In genomic region chr17:14784997-14785696, GRCh38 we compare ENCODE assay signal across 10 cellular contexts.
DNase-seq lines count a peak whose midpoint lies in the region; ATAC-seq lines count a peak whose summit lies in the region.
"Had no signal": no experiment of that assay in that cellular context is flagged by ENCODE, and none has a peak within 500 bp of the region (broad histone marks: within the 10 kb centered on the region; RNA-seq: fewer than 3 reads in every experiment).

No MANE protein-coding gene starts in this region.

- no peaks in the 10 kb centered on the region for H3K4me1 Mint-ChIP-seq in activated naive CD4-positive, alpha-beta T cell treated with anti-CD3 and anti-CD28 coated beads for 36 hours (ENCODE audit: low read depth)

- no peaks in the 10 kb centered on the region for H3K9me3 Mint-ChIP-seq in activated naive CD4-positive, alpha-beta T cell treated with anti-CD3 and anti-CD28 coated beads for 36 hours

- ATAC-seq in HG03280 (IDR thresholded peaks at IDR 0.05; ENCODE audit: unreplicated experiment): peak; percentile 48

- CTCF ChIA-PET in activated naive CD4-positive, alpha-beta T cell treated with anti-CD3 and anti-CD28 coated beads for 36 hours (lab: Charles Lee): interaction anchor here (0.6 to 1.2 kb wide), 4 partner anchors 12 to 573 kb away, joined by 3 to 6 read pairs (median 3); no protein-coding TSS in a partner anchor

- H3K4me3 Mint-ChIP-seq in activated naive CD4-positive, alpha-beta T cell treated with anti-CD3 and anti-CD28 coated beads for 36 hours: no peak overlapping the region

- intact Hi-C loops in activated naive CD4-positive, alpha-beta T cell treated with anti-CD3 and anti-CD28 coated beads for 36 hours (cut with micrococcal nuclease): loop anchor here (1.0 to 10.0 kb wide), 2 partner anchors 480 to 1188 kb away; partner anchors contain the start of gene HS3ST3B1

- DNase-seq in DMS53 (lab: John Stamatoyannopoulos, UW) (peak; percentile 2), DMS53 treated with DMSO at 0.1 percent for 48 hours (lab: John Stamatoyannopoulos, UW; ENCODE audit: unreplicated experiment) (no peak), DMS 273 (lab: John Stamatoyannopoulos, UW; ENCODE audit: unreplicated experiment) (no peak), HT-29 (ENCODE audit: low spot score) (no peak), D341Med (ENCODE audit: low spot score) (no peak)
- peak; percentile 47 for DNase-seq in activated naive CD4-positive, alpha-beta T cell treated with anti-CD3 and anti-CD28 coated beads for 36 hours
- DNase-seq in stimulated activated CD4-positive, alpha-beta T cell treated with anti-CD3 and anti-CD28 coated beads, Interleukin-4, amount 100 ng/mL, for 1 hour: peak; percentile 26
- DNase-seq: adrenal gland, nucleus accumbens had no signal

- H3K36me3 Mint-ChIP-seq in activated naive CD4-positive, alpha-beta T cell treated with anti-CD3 and anti-CD28 coated beads for 36 hours (ENCODE audit: low read depth): no peaks in the 10 kb centered on the region

- no peak overlapping the region for H3K27ac Mint-ChIP-seq in activated naive CD4-positive, alpha-beta T cell treated with anti-CD3 and anti-CD28 coated beads for 36 hours

- peaks cover 7% of the 10 kb centered on the region for H3K27me3 Mint-ChIP-seq in activated naive CD4-positive, alpha-beta T cell treated with anti-CD3 and anti-CD28 coated beads for 36 hours (ENCODE audit: low read depth)

Comparison
In these comparisons a context has a peak if more than half of its experiments do, and no peak if none do; other contexts are left out.
1. DNase-seq: peak in DMS53 (single experiment), activated naive CD4-positive, alpha-beta T cell treated with anti-CD3 and anti-CD28 coated beads for 36 hours (single experiment) and stimulated activated CD4-positive, alpha-beta T cell treated with anti-CD3 and anti-CD28 coated beads, Interleukin-4, amount 100 ng/mL, for 1 hour (single experiment); none in DMS53 treated with DMSO at 0.1 percent for 48 hours (single experiment), DMS 273 (single experiment), HT-29 (single experiment) and D341Med (single experiment).